In genomic region chr2:43526994-43527393, GRCh38 we compare ENCODE assay signal across 16 cellular contexts.
DNase-seq lines count a peak whose midpoint lies in the region; ATAC-seq and TF ChIP-seq lines count a peak whose summit lies in the region.
"Had no signal": no experiment of that assay in that cellular context is flagged by ENCODE, and none has a peak within 500 bp of the region (broad histone marks: within the 10 kb centered on the region; RNA-seq: fewer than 3 reads in every experiment).

No MANE protein-coding gene starts in this region.

- H3K27me3 Mint-ChIP-seq in MCF 10A (ENCODE audit: insufficient read depth, unreplicated experiment) = no peaks in the 10 kb centered on the region
- H3K27me3 Mint-ChIP-seq: CD8-positive, alpha-beta memory T cell had no signal

- H3K36me3 ChIP-seq in mammary epithelial cell (ENCODE audit: insufficient read depth, low read length) (peaks cover 3% of the 10 kb centered on the region), muscle layer of colon (ENCODE audit: insufficient read depth, low read length) (no peaks in the 10 kb centered on the region), thoracic aorta (no peaks in the 10 kb centered on the region)

- peak overlapping the region; percentile 46 for H3K27ac Mint-ChIP-seq in MCF 10A (ENCODE audit: low read depth, unreplicated experiment)

- no peaks in the 10 kb centered on the region for H4K20me1 ChIP-seq in mammary epithelial cell (ENCODE audit: insufficient read depth, low read length)

- CTCF ChIA-PET in MCF 10A (lab: Yijun Ruan, JAX) (interaction anchor here (1.0 kb wide), 1 partner anchor 8 kb away, joined by 3 read pairs; no protein-coding TSS in a partner anchor), mammary epithelial cell (lab: Charles Lee; ENCODE audit: low non-redundant PET) (interaction anchor here (0.5 kb wide), 1 partner anchor 13 kb away, joined by 12 read pairs; no protein-coding TSS in a partner anchor)

- H3K9me3 ChIP-seq in mammary epithelial cell (replicated peaks; ENCODE audit: insufficient read depth, low read length) (no peaks in the 10 kb centered on the region), muscle layer of colon (ENCODE audit: low read length) (no peaks in the 10 kb centered on the region), thoracic aorta (no peaks in the 10 kb centered on the region)
- H3K9me3 ChIP-seq: MG63 had no signal

- BruUV-seq in MCF 10A (replicated peaks; lab: Mats Ljungman, UMichigan) (no TSS peak), mammary epithelial cell (replicated peaks; lab: Mats Ljungman, UMichigan) (no TSS peak)

- H3K4me1 ChIP-seq in mammary epithelial cell (ENCODE audit: insufficient read depth, low read length) = no peaks in the 10 kb centered on the region
- H3K4me1 ChIP-seq in muscle layer of colon (ENCODE audit: insufficient read depth, low read length) = peaks cover 45% of the 10 kb centered on the region
- peaks cover 14 to 47% of the 10 kb centered on the region in 2 donors for H3K4me1 ChIP-seq in thoracic aorta (ENCODE audit: control insufficient read depth in 1 of 2, low read depth in 2 of 2)

- dilution Hi-C loops in mammary epithelial cell (cut with HindIII; ENCODE audit: low sequenced_read_pairs) = no loop called here

- H3K9me3 Mint-ChIP-seq in MCF 10A (ENCODE audit: unreplicated experiment) = no peaks in the 10 kb centered on the region

- H3K27me3 ChIP-seq in mammary epithelial cell (ENCODE audit: insufficient read depth, low read length) (no peaks in the 10 kb centered on the region), muscle layer of colon (ENCODE audit: control insufficient read depth in 1 of 2, insufficient read depth in 2 of 2, low read length in 2 of 2) (no peaks in the 10 kb centered on the region), thoracic aorta (replicated peaks; ENCODE audit: insufficient read depth) (no peaks in the 10 kb centered on the region)
- H3K27me3 ChIP-seq: MG63 had no signal

- no peak for DNase-seq in MCF 10A (ENCODE audit: unreplicated experiment)
- no peak for DNase-seq in mammary epithelial cell
- DNase-seq in thoracic aorta (ENCODE audit: low spot score) = no peak
- DNase-seq in activated naive CD4-positive, alpha-beta T cell treated with Interleukin-2 at 50 U/mL for 16 hours = no peak
- DNase-seq in DMS79 (lab: John Stamatoyannopoulos, UW) = no peak
- DNase-seq in stimulated activated naive CD8-positive, alpha-beta T cell treated with anti-CD3 and anti-CD28 coated beads, Interleukin-15, Interleukin-2, amounts not matched to agents 100 U/mL and 50 U/mL, for 24 hours = no peak
- no peak for DNase-seq in hippocampal formation (lab: John Stamatoyannopoulos, UW)
- DNase-seq: CD8-positive, alpha-beta memory T cell; MG63; NCI-H1105 treated with DMSO at 0.1 percent for 48 hours; NCI-H187; NCI-H2171 treated with DMSO at 0.1 percent for 48 hours; NCI-H82 had no signal

- peaks cover 16% of the 10 kb centered on the region for H3K36me3 Mint-ChIP-seq in MCF 10A (ENCODE audit: insufficient read depth, unreplicated experiment)

- H3K4me3 ChIP-seq in mammary epithelial cell (replicated peaks in 1 of 3; ENCODE audit: insufficient read depth in 1 of 3, low read depth in 2 of 3, low read length in 3 of 3) = no peak overlapping the region
- no peak overlapping the region for H3K4me3 ChIP-seq in muscle layer of colon (ENCODE audit: low read depth in 1 of 2, low read length in 2 of 2)
- H3K4me3 ChIP-seq in thoracic aorta = no peak overlapping the region
- H3K4me3 ChIP-seq: MG63 had no signal

- no peak overlapping the region for H3K9ac ChIP-seq in mammary epithelial cell (ENCODE audit: insufficient read depth, low read length)
- H3K9ac ChIP-seq in muscle layer of colon (ENCODE audit: low read length) = no peak overlapping the region
- H3K9ac ChIP-seq: KMS-11 had no signal

- no peak overlapping the region for H3K27ac ChIP-seq in mammary epithelial cell (ENCODE audit: insufficient read depth, low read depth, low read length)
- peak overlapping the region; percentile 42 for H3K27ac ChIP-seq in muscle layer of colon (ENCODE audit: low read depth, low read length)
- H3K27ac ChIP-seq in thoracic aorta = peak overlapping the region; percentile 57 to 89
- H3K27ac ChIP-seq: 22Rv1, KMS-11 had no signal

- POLR2A ChIA-PET in MCF 10A (lab: Yijun Ruan, JAX) = interaction anchor here (1.5 to 2.5 kb wide), 2 partner anchors 10 to 13 kb away, joined by 6 to 9 read pairs; no protein-coding TSS in a partner anchor

- H3K4me2 ChIP-seq in mammary epithelial cell (ENCODE audit: insufficient read depth, low read depth, low read length) = no peak overlapping the region
- H3K4me2 ChIP-seq: KMS-11 had no signal

- in situ Hi-C loops in mammary epithelial cell (cut with MboI; ENCODE audit: low sequenced_read_pairs in 2 of 2) = no loop called here

- intact Hi-C loops in MCF 10A (cut with micrococcal nuclease) (no loop called here), mammary epithelial cell (cut with micrococcal nuclease) (no loop called here)

- no peak overlapping the region for H3K4me3 Mint-ChIP-seq in MCF 10A (ENCODE audit: unreplicated experiment)
- H3K4me3 Mint-ChIP-seq: CD8-positive, alpha-beta memory T cell had no signal

- TF ChIP-seq CTCF in MCF 10A (IDR thresholded peaks at IDR 0.05; ENCODE audit: unreplicated experiment) = no peak
- no peak for TF ChIP-seq CTCF in mammary epithelial cell (conservative IDR thresholded peaks at IDR 0.05 in 1 of 2, IDR thresholded peaks at IDR 0.05 in 1 of 2; ENCODE audit: extremely low read depth in 1 of 2, insufficient read depth in 1 of 2, low read depth in 1 of 2, low read length in 2 of 2)
- TF ChIP-seq CTCF in thoracic aorta (IDR thresholded peaks at IDR 0.05) = no peak

- no peaks in the 10 kb centered on the region for H3K79me2 ChIP-seq in mammary epithelial cell (ENCODE audit: insufficient read depth, low read length)

- ATAC-seq in thoracic aorta (ENCODE audit: insufficient number of reproducible peaks, low FRiP score, low read depth) = peak; percentile 52
- ATAC-seq in stimulated activated naive CD8-positive, alpha-beta T cell treated with anti-CD3 and anti-CD28 coated beads, Interleukin-15, Interleukin-2, amounts not matched to agents 100 U/mL and 50 U/mL, for 24 hours = no peak

- peaks cover 4% of the 10 kb centered on the region for H3K4me1 Mint-ChIP-seq in MCF 10A (ENCODE audit: insufficient read depth, unreplicated experiment)

- no peak overlapping the region for H2AFZ ChIP-seq in mammary epithelial cell (ENCODE audit: low read depth, low read length)
